14 cellular contexts compared by ENCODE assay signal in the genomic region with DNA sequence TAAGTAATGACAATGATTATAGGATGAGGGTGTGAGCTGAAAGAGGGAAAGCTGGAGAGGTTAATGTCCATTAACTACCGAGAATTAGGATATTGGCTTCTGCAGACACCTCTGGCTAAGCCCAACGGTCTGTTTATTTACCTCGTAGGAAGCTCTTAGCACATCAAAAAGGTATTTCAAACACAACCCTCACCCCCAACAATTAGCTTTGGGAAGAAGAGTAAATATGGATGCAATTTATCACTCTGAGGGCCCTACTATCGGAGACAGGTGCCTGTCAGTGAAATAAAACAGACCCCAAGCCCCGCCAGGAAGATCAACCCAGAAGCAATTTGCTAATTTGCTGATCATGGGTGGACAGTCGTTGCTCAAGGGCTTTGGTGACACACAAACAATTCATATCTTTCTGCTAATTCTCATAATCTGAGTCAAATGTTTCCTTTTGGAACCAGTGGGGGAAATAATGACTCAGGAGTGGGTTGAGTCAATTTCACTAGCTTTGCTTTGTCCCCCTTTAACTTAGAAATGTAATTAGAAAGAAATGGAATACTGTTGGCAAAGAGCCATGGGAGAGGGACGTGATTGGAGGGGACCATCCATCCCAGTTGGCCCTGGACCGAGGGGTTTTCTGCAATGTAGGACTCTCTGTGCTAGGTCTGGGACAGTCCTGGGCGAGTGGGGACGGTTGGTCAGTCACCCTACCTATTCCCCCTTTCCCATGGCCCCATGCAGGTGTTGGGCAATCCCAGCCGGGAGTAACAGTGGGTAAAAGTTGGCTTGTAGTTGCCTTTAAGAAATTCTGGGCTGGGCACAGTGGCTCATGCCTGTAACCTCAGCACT.
DNase-seq lines count a peak whose midpoint lies in the region; ATAC-seq, FAIRE-seq and TF ChIP-seq lines count a peak whose summit lies in the region.
"Had no signal": no experiment of that assay in that cellular context is flagged by ENCODE, and none has a peak within 500 bp of the region (broad histone marks: within the 10 kb centered on the region; RNA-seq: fewer than 3 reads in every experiment).

No MANE protein-coding gene starts in this region.

- no peak overlapping the region for H3K4me3 Mint-ChIP-seq in neural progenitor cell
- H3K4me3 Mint-ChIP-seq: central memory CD8-positive, alpha-beta T cell had no signal

- FAIRE-seq in frontal cortex (lab: Jason Lieb, UNC): no peak
- FAIRE-seq: G401.6 had no signal

- peak; percentile 83 for DNase-seq in BE2C
- peak; percentile 36 for DNase-seq in HS-27A (ENCODE audit: low read depth)
- DNase-seq in RWPE2 (ENCODE audit: low spot score): no peak
- DNase-seq in foreskin keratinocyte: peak in 1 of 2 donors; percentile 57
- no peak for DNase-seq in activated effector memory CD4-positive, alpha-beta T cell treated with Interleukin-2 at 50 U/mL for 16 hours
- no peak for DNase-seq in frontal cortex (ENCODE audit: low spot score in 2 of 2)
- DNase-seq in neural progenitor cell (ENCODE audit: low spot score): no peak
- DNase-seq: activated CD4-positive, alpha-beta T cell treated with anti-CD3 and anti-CD28 coated beads for 4 hours; left cardiac atrium; testis had no signal

- H3K27me3 ChIP-seq in BE2C: no peaks in the 10 kb centered on the region
- H3K27me3 ChIP-seq in RWPE2 (ENCODE audit: insufficient read depth, poor library complexity, severe bottlenecking): no peaks in the 10 kb centered on the region
- peaks cover 12% of the 10 kb centered on the region for H3K27me3 ChIP-seq in foreskin keratinocyte
- no peaks in the 10 kb centered on the region for H3K27me3 ChIP-seq in neural progenitor cell
- H3K27me3 ChIP-seq: spleen, testis had no signal

- peaks cover 22% of the 10 kb centered on the region for H3K27me3 Mint-ChIP-seq in neural progenitor cell (ENCODE audit: insufficient read depth, low read depth)

- H4K20me1 ChIP-seq in neural progenitor cell (ENCODE audit: low read depth): no peaks in the 10 kb centered on the region

- H3K9me3 Mint-ChIP-seq in neural progenitor cell: peaks cover 6% of the 10 kb centered on the region

- H3K36me3 Mint-ChIP-seq in neural progenitor cell: no peaks in the 10 kb centered on the region

- H3F3A ChIP-seq in neural progenitor cell (ENCODE audit: low read depth): peaks cover 48% of the 10 kb centered on the region

- ATAC-seq in RWPE2 (ENCODE audit: low read depth) (peak; percentile 72), foreskin keratinocyte (peak; percentile 58), GM21717 (IDR thresholded peaks at IDR 0.05; ENCODE audit: unreplicated experiment) (no peak)

- H3K27ac Mint-ChIP-seq in neural progenitor cell: no peak overlapping the region

- H3K9me3 ChIP-seq in BE2C (no peaks in the 10 kb centered on the region), RWPE2 (ENCODE audit: severe bottlenecking) (no peaks in the 10 kb centered on the region), neural progenitor cell (ENCODE audit: low read depth) (no peaks in the 10 kb centered on the region)
- H3K9me3 ChIP-seq: spleen, testis had no signal

- TF ChIP-seq CTCF in BE2C (IDR thresholded peaks at IDR 0.05; ENCODE audit: low read depth, low read length): no peak
- no peak for TF ChIP-seq CTCF in RWPE2 (IDR thresholded peaks at IDR 0.05; ENCODE audit: poor library complexity, severe bottlenecking)
- TF ChIP-seq CTCF in foreskin keratinocyte (conservative IDR thresholded peaks at IDR 0.05): no peak
- no peak for TF ChIP-seq CTCF in neural progenitor cell (IDR thresholded peaks at IDR 0.05)

- H2AFZ ChIP-seq in neural progenitor cell (replicated peaks): no peak overlapping the region

- 0 out of 2 replicates have a peak overlapping the region, but pooled peaks have one; percentile 7 for H3K4me3 ChIP-seq in BE2C (ENCODE audit: low read depth, low read length)
- no peak overlapping the region for H3K4me3 ChIP-seq in RWPE2 (ENCODE audit: severe bottlenecking)
- no peak overlapping the region for H3K4me3 ChIP-seq in neural progenitor cell
- H3K4me3 ChIP-seq: spleen, testis had no signal

- no peaks in the 10 kb centered on the region for H3K36me3 ChIP-seq in BE2C
- no peaks in the 10 kb centered on the region for H3K36me3 ChIP-seq in RWPE2 (ENCODE audit: low read depth)
- no peaks in the 10 kb centered on the region for H3K36me3 ChIP-seq in neural progenitor cell
- H3K36me3 ChIP-seq: spleen had no signal

- no peak overlapping the region for H3K9ac ChIP-seq in neural progenitor cell

- peaks cover 36% of the 10 kb centered on the region for H3K4me1 Mint-ChIP-seq in neural progenitor cell

- no peaks in the 10 kb centered on the region for H3K79me2 ChIP-seq in neural progenitor cell (ENCODE audit: low read depth)

- H3K4me2 ChIP-seq in neural progenitor cell: no peak overlapping the region

- H3K27ac ChIP-seq in RWPE2 (ENCODE audit: poor library complexity, severe bottlenecking): peak overlapping the region; percentile 57
- H3K27ac ChIP-seq in foreskin keratinocyte: no peak overlapping the region
- no peak overlapping the region for H3K27ac ChIP-seq in neural progenitor cell
- H3K27ac ChIP-seq: spleen, testis had no signal

- H3K4me1 ChIP-seq in BE2C (peaks cover 28% of the 10 kb centered on the region), RWPE2 (ENCODE audit: insufficient read depth, poor library complexity, severe bottlenecking) (peaks cover 19% of the 10 kb centered on the region), foreskin keratinocyte (peaks cover 7% of the 10 kb centered on the region), neural progenitor cell (peaks cover 16% of the 10 kb centered on the region)
- H3K4me1 ChIP-seq: testis had no signal

Comparison
In these comparisons a context has a peak if more than half of its experiments do, and no peak if none do; other contexts are left out.
1. DNase-seq: peak in BE2C (single experiment) and HS-27A (single experiment); none in RWPE2 (single experiment), activated effector memory CD4-positive, alpha-beta T cell treated with Interleukin-2 at 50 U/mL for 16 hours (single experiment), frontal cortex (0 of 2) and neural progenitor cell (single experiment).